1 cellular context compared by ENCODE assay signal in the genomic region with DNA sequence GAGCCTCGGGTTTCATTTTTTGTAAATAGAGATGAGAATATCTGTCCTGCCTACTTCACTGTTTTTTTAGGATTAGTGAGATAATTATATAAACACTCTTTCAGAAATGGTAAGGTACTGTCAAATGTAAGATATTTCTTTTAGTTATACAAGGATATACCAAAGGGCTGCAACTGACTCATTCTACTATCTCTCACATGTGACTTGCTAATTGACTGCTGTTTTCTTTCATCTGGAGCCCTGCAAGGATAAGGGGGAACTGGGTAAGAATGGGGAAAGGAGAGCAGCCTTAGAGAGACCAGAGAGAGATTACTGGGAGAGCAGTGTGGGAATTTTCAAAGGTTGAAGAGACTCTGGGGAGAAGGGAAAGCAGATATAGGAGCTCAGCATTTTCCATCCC.
TF ChIP-seq lines count a peak whose summit lies in the region.

No MANE protein-coding gene starts in this region.

TF ChIP-seq in GM12878, 131 proteins besides CTCF, POLR2A, EP300 and RAD21 (continued from another document):
- TF ChIP-seq, protein P1, sequence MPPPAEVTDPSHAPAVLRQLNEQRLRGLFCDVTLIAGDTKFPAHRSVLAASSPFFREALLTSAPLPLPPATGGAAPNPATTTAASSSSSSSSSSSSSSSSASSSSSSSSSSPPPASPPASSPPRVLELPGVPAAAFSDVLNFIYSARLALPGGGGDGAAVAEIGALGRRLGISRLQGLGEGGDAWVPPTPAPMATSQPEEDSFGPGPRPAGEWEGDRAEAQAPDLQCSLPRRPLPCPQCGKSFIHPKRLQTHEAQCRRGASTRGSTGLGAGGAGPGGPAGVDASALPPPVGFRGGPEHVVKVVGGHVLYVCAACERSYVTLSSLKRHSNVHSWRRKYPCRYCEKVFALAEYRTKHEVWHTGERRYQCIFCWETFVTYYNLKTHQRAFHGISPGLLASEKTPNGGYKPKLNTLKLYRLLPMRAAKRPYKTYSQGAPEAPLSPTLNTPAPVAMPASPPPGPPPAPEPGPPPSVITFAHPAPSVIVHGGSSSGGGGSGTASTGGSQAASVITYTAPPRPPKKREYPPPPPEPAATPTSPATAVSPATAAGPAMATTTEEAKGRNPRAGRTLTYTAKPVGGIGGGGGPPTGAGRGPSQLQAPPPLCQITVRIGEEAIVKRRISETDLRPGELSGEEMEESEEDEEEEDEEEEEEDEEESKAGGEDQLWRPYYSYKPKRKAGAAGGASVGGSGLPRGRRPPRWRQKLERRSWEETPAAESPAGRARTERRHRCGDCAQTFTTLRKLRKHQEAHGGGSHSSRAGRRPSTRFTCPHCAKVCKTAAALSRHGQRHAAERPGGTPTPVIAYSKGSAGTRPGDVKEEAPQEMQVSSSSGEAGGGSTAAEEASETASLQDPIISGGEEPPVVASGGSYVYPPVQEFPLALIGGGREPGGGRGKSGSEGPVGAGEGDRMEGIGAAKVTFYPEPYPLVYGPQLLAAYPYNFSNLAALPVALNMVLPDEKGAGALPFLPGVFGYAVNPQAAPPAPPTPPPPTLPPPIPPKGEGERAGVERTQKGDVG (CRISPR knock-in tag; IDR thresholded peaks at IDR 0.05) = no peak
- TF ChIP-seq YBX1 (IDR thresholded peaks at IDR 0.05) (no peak), CBX5 (IDR thresholded peaks at IDR 0.05; ENCODE audit: low read depth) (no peak), DPF2 (IDR thresholded peaks at IDR 0.05) (no peak), SMC3 (IDR thresholded peaks at IDR 0.05; ENCODE audit: borderline replicate concordance, low read length) (no peak)
- TF ChIP-seq, protein P2, sequence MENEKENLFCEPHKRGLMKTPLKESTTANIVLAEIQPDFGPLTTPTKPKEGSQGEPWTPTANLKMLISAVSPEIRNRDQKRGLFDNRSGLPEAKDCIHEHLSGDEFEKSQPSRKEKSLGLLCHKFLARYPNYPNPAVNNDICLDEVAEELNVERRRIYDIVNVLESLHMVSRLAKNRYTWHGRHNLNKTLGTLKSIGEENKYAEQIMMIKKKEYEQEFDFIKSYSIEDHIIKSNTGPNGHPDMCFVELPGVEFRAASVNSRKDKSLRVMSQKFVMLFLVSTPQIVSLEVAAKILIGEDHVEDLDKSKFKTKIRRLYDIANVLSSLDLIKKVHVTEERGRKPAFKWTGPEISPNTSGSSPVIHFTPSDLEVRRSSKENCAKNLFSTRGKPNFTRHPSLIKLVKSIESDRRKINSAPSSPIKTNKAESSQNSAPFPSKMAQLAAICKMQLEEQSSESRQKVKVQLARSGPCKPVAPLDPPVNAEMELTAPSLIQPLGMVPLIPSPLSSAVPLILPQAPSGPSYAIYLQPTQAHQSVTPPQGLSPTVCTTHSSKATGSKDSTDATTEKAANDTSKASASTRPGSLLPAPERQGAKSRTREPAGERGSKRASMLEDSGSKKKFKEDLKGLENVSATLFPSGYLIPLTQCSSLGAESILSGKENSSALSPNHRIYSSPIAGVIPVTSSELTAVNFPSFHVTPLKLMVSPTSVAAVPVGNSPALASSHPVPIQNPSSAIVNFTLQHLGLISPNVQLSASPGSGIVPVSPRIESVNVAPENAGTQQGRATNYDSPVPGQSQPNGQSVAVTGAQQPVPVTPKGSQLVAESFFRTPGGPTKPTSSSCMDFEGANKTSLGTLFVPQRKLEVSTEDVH (IDR thresholded peaks at IDR 0.05; ENCODE audit: low read depth, partially characterized antibody) = no peak
- TF ChIP-seq, protein P3, sequence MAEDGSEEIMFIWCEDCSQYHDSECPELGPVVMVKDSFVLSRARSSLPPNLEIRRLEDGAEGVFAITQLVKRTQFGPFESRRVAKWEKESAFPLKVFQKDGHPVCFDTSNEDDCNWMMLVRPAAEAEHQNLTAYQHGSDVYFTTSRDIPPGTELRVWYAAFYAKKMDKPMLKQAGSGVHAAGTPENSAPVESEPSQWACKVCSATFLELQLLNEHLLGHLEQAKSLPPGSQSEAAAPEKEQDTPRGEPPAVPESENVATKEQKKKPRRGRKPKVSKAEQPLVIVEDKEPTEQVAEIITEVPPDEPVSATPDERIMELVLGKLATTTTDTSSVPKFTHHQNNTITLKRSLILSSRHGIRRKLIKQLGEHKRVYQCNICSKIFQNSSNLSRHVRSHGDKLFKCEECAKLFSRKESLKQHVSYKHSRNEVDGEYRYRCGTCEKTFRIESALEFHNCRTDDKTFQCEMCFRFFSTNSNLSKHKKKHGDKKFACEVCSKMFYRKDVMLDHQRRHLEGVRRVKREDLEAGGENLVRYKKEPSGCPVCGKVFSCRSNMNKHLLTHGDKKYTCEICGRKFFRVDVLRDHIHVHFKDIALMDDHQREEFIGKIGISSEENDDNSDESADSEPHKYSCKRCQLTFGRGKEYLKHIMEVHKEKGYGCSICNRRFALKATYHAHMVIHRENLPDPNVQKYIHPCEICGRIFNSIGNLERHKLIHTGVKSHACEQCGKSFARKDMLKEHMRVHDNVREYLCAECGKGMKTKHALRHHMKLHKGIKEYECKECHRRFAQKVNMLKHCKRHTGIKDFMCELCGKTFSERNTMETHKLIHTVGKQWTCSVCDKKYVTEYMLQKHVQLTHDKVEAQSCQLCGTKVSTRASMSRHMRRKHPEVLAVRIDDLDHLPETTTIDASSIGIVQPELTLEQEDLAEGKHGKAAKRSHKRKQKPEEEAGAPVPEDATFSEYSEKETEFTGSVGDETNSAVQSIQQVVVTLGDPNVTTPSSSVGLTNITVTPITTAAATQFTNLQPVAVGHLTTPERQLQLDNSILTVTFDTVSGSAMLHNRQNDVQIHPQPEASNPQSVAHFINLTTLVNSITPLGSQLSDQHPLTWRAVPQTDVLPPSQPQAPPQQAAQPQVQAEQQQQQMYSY (CRISPR knock-in tag; IDR thresholded peaks at IDR 0.05) = no peak
